In the genomic region with DNA sequence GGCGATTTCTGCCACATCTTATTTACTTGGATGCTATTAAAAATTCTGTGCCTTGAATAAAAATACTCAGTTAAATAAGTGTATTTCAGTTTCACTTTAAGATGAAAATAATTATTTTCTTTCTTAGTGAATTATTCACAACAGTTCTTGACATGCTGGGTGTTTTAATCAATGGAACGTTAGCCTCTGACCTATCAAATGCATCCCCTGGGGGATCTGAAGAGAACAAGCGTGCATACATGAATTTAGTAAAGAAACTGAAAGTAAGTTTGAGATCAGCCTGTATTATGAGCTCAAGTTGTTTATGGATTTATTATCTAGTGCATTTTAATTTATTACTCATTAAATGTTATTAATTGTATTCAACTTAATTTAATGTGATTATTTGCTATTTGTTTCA, we compare ENCODE assay signal across 10 cellular contexts. TPM values are rescaled to one million over a fixed set of nuclear protein-coding genes. Genes with fewer than 3 reads are reported as not detected.
DNase-seq lines count a peak whose midpoint lies in the region; ATAC-seq and TF ChIP-seq lines count a peak whose summit lies in the region.
"Had no signal": no experiment of that assay in that cellular context is flagged by ENCODE, and none has a peak within 500 bp of the region (broad histone marks: within the 10 kb centered on the region; RNA-seq: fewer than 3 reads in every experiment).

No MANE protein-coding gene starts in this region.

- no peak overlapping the region for H3K23ac ChIP-seq in IMR-90 (ENCODE audit: low read depth, low read length)

- no peak overlapping the region for H3K4me3 Mint-ChIP-seq in T-helper 17 cell
- no peak overlapping the region for H3K4me3 Mint-ChIP-seq in activated T-cell treated with anti-CD3 and anti-CD28 coated beads, Interleukin-2, amount 50 U/mL, for 4 hours
- H3K4me3 Mint-ChIP-seq in stimulated activated naive CD8-positive, alpha-beta T cell treated with anti-CD3 and anti-CD28 coated beads, Interleukin-15, amount 100 ng/mL, for 72 hours, result no peak overlapping the region

- CTCF ChIA-PET in IMR-90 (lab: Yijun Ruan, JAX), result interaction anchor here (0.8 kb wide), 1 partner anchor 42 kb away, joined by 3 read pairs; no protein-coding TSS in a partner anchor

- H3K79me1 ChIP-seq in IMR-90 (ENCODE audit: low read depth in 1 of 2, low read length in 2 of 2), result no peaks in the 10 kb centered on the region

- no peak overlapping the region for H2AK9ac ChIP-seq in IMR-90 (replicated peaks; ENCODE audit: low read depth, low read length, poor library complexity)

- H3K27me3 ChIP-seq in IMR-90 (ENCODE audit: control insufficient read depth, insufficient read depth, low read length), result no peaks in the 10 kb centered on the region
- no peaks in the 10 kb centered on the region for H3K27me3 ChIP-seq in neutrophil

- H4K5ac ChIP-seq in IMR-90 (ENCODE audit: low read depth, low read length), result no peak overlapping the region

- H3K9me3 ChIP-seq in IMR-90 (ENCODE audit: control insufficient read depth, insufficient read depth, low read length) (no peaks in the 10 kb centered on the region), neutrophil (no peaks in the 10 kb centered on the region), T-helper 17 cell (ENCODE audit: control insufficient read depth, low read length, poor library complexity, severe bottlenecking) (no peaks in the 10 kb centered on the region)

- no peak overlapping the region for H2BK20ac ChIP-seq in IMR-90 (ENCODE audit: low read depth, low read length)

- no peak overlapping the region for H3K4ac ChIP-seq in IMR-90 (ENCODE audit: low read depth, low read length)

- H3K9me1 ChIP-seq in IMR-90 (ENCODE audit: insufficient read depth, low read length), result no peaks in the 10 kb centered on the region

- H3K4me3 ChIP-seq in IMR-90 (ENCODE audit: insufficient read depth, low read depth, low read length) (no peak overlapping the region), neutrophil (ENCODE audit: low read depth in 1 of 2, low read length in 1 of 2) (no peak overlapping the region)

- H3K4me1 ChIP-seq in IMR-90 (ENCODE audit: control insufficient read depth, insufficient read depth, low read length), result no peaks in the 10 kb centered on the region
- H3K4me1 ChIP-seq in neutrophil (ENCODE audit: control insufficient read depth in 1 of 2, insufficient read depth in 1 of 2, low read depth in 1 of 2, low read length in 1 of 2), result peaks cover 62 to 66% of the 10 kb centered on the region in 2 experiments

- peak overlapping the region; percentile 79; the same call in 1 of the 2 replicates for H3K4me2 ChIP-seq in IMR-90 (ENCODE audit: low read depth, low read length)
- H3K4me2 ChIP-seq: KMS-11 had no signal

- no peak overlapping the region for H3K9ac ChIP-seq in IMR-90 (ENCODE audit: low read depth, low read length)
- H3K9ac ChIP-seq: KMS-11 had no signal

- TF ChIP-seq RAD21 in IMR-90 (IDR thresholded peaks at IDR 0.05; ENCODE audit: low read length), result no peak

- no peak for TF ChIP-seq POLR2A in IMR-90 (IDR thresholded peaks at IDR 0.05; ENCODE audit: low read depth, low read length)

- H3K27ac Mint-ChIP-seq in T-helper 17 cell, result no peak overlapping the region
- no peak overlapping the region for H3K27ac Mint-ChIP-seq in stimulated activated naive CD8-positive, alpha-beta T cell treated with anti-CD3 and anti-CD28 coated beads, Interleukin-15, amount 100 ng/mL, for 72 hours

- no peak overlapping the region for H2BK120ac ChIP-seq in IMR-90 (ENCODE audit: low read depth, low read length)

- dilution Hi-C loops in IMR-90 (cut with HindIII; ENCODE audit: low sequenced_read_pairs, unreplicated experiment), result no loop called here

- no peak overlapping the region for H3K56ac ChIP-seq in IMR-90 (ENCODE audit: extremely low read depth, insufficient read depth, low read length)

- DNase-seq in IMR-90 (no peak), T-helper 17 cell (no peak), NCI-H128 (lab: John Stamatoyannopoulos, UW; ENCODE audit: unreplicated experiment) (no peak)
- DNase-seq in activated T-cell treated with anti-CD3 and anti-CD28 coated beads, Interleukin-2, amount 50 U/mL, for 4 hours, result no peak
- DNase-seq in stimulated activated naive CD8-positive, alpha-beta T cell treated with anti-CD3 and anti-CD28 coated beads, Interleukin-15, amount 100 ng/mL, for 72 hours, result no peak

- TF ChIP-seq CTCF in IMR-90 (conservative IDR thresholded peaks at IDR 0.05; ENCODE audit: low read depth, low read length) (no peak), neutrophil (IDR thresholded peaks at IDR 0.05) (no peak)

- H4K20me1 ChIP-seq in IMR-90 (ENCODE audit: insufficient read depth, low read length), result no peaks in the 10 kb centered on the region

- POLR2A ChIA-PET in IMR-90 (lab: Charles Lee; ENCODE audit: unreplicated experiment), result no interaction called here

- peaks cover 2% of the 10 kb centered on the region for H3K36me3 Mint-ChIP-seq in T-helper 17 cell (ENCODE audit: low read depth)
- H3K36me3 Mint-ChIP-seq in activated T-cell treated with anti-CD3 and anti-CD28 coated beads, Interleukin-2, amount 50 U/mL, for 4 hours (ENCODE audit: insufficient read depth), result no peaks in the 10 kb centered on the region

- H3K14ac ChIP-seq in IMR-90 (replicated peaks; ENCODE audit: low read depth, low read length), result no peak overlapping the region; the same call in 1 of the 2 replicates

- no peaks in the 10 kb centered on the region for H3K9me3 Mint-ChIP-seq in activated T-cell treated with anti-CD3 and anti-CD28 coated beads, Interleukin-2, amount 50 U/mL, for 4 hours
- H3K9me3 Mint-ChIP-seq in stimulated activated naive CD8-positive, alpha-beta T cell treated with anti-CD3 and anti-CD28 coated beads, Interleukin-15, amount 100 ng/mL, for 72 hours, result no peaks in the 10 kb centered on the region

- WGBS in IMR-90 (ENCODE audit: extremely low coverage in 2 of 2, insufficient read length in 1 of 2), 2 experiments, result no CpG with 5 or more reads among the region's 3 CpGs

- ATAC-seq in GM18858 (IDR thresholded peaks at IDR 0.05; ENCODE audit: unreplicated experiment) (peak; percentile 37), GM21737 (IDR thresholded peaks at IDR 0.05; ENCODE audit: unreplicated experiment) (peak; percentile 68), IMR-90 (ENCODE audit: low read depth) (no peak), T-helper 17 cell (no peak)
- no peak for ATAC-seq in activated T-cell treated with anti-CD3 and anti-CD28 coated beads, Interleukin-2, amount 50 U/mL, for 4 hours
- ATAC-seq in stimulated activated naive CD8-positive, alpha-beta T cell treated with anti-CD3 and anti-CD28 coated beads, Interleukin-15, amount 100 ng/mL, for 72 hours, result no peak

- in situ Hi-C loops in IMR-90 (cut with MboI; ENCODE audit: low sequenced_read_pairs), result no loop called here

- no peak overlapping the region for H2AFZ ChIP-seq in IMR-90 (replicated peaks; ENCODE audit: low read length, poor library complexity)

- H3K27me3 Mint-ChIP-seq in T-helper 17 cell, result no peaks in the 10 kb centered on the region
- H3K27me3 Mint-ChIP-seq in activated T-cell treated with anti-CD3 and anti-CD28 coated beads, Interleukin-2, amount 50 U/mL, for 4 hours (ENCODE audit: low read depth), result peaks cover 5% of the 10 kb centered on the region
- H3K27me3 Mint-ChIP-seq in stimulated activated naive CD8-positive, alpha-beta T cell treated with anti-CD3 and anti-CD28 coated beads, Interleukin-15, amount 100 ng/mL, for 72 hours, result peaks cover 2% of the 10 kb centered on the region

- no peak overlapping the region for H2AK5ac ChIP-seq in IMR-90 (ENCODE audit: low read depth, low read length)

- no peak overlapping the region for H2BK15ac ChIP-seq in IMR-90 (ENCODE audit: low read depth, low read length)

- no peaks in the 10 kb centered on the region for H3K36me3 ChIP-seq in IMR-90 (ENCODE audit: control insufficient read depth, insufficient read depth, low read length)
- H3K36me3 ChIP-seq in neutrophil, result no peaks in the 10 kb centered on the region

- H4K8ac ChIP-seq in IMR-90 (ENCODE audit: low read depth in 2 of 2, low read length in 2 of 2), result no peak overlapping the region

- H3K18ac ChIP-seq in IMR-90 (ENCODE audit: low read depth, low read length), result no peak overlapping the region

- H2BK5ac ChIP-seq in IMR-90 (ENCODE audit: low read depth, low read length, poor library complexity, severe bottlenecking), result no peak overlapping the region

- intact Hi-C loops in IMR-90 (cut with micrococcal nuclease), result no loop called here

- H3K4me1 Mint-ChIP-seq in T-helper 17 cell, result peaks cover 5% of the 10 kb centered on the region
- H3K4me1 Mint-ChIP-seq in activated T-cell treated with anti-CD3 and anti-CD28 coated beads, Interleukin-2, amount 50 U/mL, for 4 hours (ENCODE audit: low read depth), result peaks cover 8% of the 10 kb centered on the region
- H3K4me1 Mint-ChIP-seq in stimulated activated naive CD8-positive, alpha-beta T cell treated with anti-CD3 and anti-CD28 coated beads, Interleukin-15, amount 100 ng/mL, for 72 hours, result no peaks in the 10 kb centered on the region

- no TSS peak for BruUV-seq in IMR-90 (replicated peaks; lab: Mats Ljungman, UMichigan)

- no peak overlapping the region for H3K27ac ChIP-seq in IMR-90 (ENCODE audit: insufficient read depth, low read length)
- H3K27ac ChIP-seq in neutrophil, result peak overlapping the region; percentile 76
- H3K27ac ChIP-seq: KMS-11 had no signal

- H4K91ac ChIP-seq in IMR-90 (ENCODE audit: insufficient read depth, low read depth, low read length), result no peak overlapping the region

TF ChIP-seq in IMR-90, 13 proteins besides CTCF, POLR2A, EP300 and RAD21:
- no peak for TF ChIP-seq FOS (IDR thresholded peaks at IDR 0.05; ENCODE audit: low read depth, low read length)

RNA-seq across cellular contexts. Expression of a gene that starts 0.6 kb away (rescaled TPM):
- not detected in 2 replicates for total RNA-seq in IMR-90 (2012; rRNA removed)
- polyA plus RNA-seq in IMR-90 (2012; rRNA removed), result not detected in 2 replicates
- not detected in 2 replicates for polyA plus RNA-seq in IMR-90 (2012; cell fraction: cytosol; rRNA removed)
- polyA plus RNA-seq in IMR-90 (2012; cell fraction: nucleus; rRNA removed; ENCODE audit: low replicate concordance), result not detected in 2 replicates
- total RNA-seq in T-helper 17 cell, result 10 to 100 TPM in 1 of 2 donors, under 1 TPM in 1; 0.62 to 19.8 TPM
- not detected for total RNA-seq in activated T-cell treated with anti-CD3 and anti-CD28 coated beads, Interleukin-2, amount 50 U/mL, for 4 hours
- total RNA-seq: T-helper 1 cell treated with Interleukin-12 subunit alpha and Interleukin-12 subunit beta and Interleukin-4 antibody, amounts not matched to agents 30 ng/mL and 1 ng/mL, for 36 hours had no signal

RNA-seq across cellular contexts. Expression of a gene that starts 54.6 kb away (rescaled TPM):
- total RNA-seq in IMR-90 (2012; rRNA removed) (not detected in 2 replicates), T-helper 17 cell (under 1 TPM; 0.26 to 0.82 TPM)
- not detected in 2 replicates for polyA plus RNA-seq in IMR-90 (2012; rRNA removed)
- not detected in 2 replicates for polyA plus RNA-seq in IMR-90 (2012; cell fraction: cytosol; rRNA removed)
- not detected in 2 replicates for polyA plus RNA-seq in IMR-90 (2012; cell fraction: nucleus; rRNA removed; ENCODE audit: low replicate concordance)
- total RNA-seq in activated T-cell treated with anti-CD3 and anti-CD28 coated beads, Interleukin-2, amount 50 U/mL, for 4 hours, result not detected
- total RNA-seq: T-helper 1 cell treated with Interleukin-12 subunit alpha and Interleukin-12 subunit beta and Interleukin-4 antibody, amounts not matched to agents 30 ng/mL and 1 ng/mL, for 36 hours had no signal

Comparison
In these comparisons a context has a peak if more than half of its experiments do, and no peak if none do; other contexts are left out.
1. ATAC-seq: peak in GM18858 (single experiment) and GM21737 (single experiment); none in IMR-90 (single experiment), T-helper 17 cell (single experiment), activated T-cell treated with anti-CD3 and anti-CD28 coated beads, Interleukin-2, amount 50 U/mL, for 4 hours (0 of 2) and stimulated activated naive CD8-positive, alpha-beta T cell treated with anti-CD3 and anti-CD28 coated beads, Interleukin-15, amount 100 ng/mL, for 72 hours (single experiment).